14 cellular contexts compared by ENCODE assay signal in genomic region chr6:145276746-145277145, GRCh38.
"Had no signal": no experiment of that assay in that cellular context is flagged by ENCODE, and none has a peak within 500 bp of the region (broad histone marks: within the 10 kb centered on the region; RNA-seq: fewer than 3 reads in every experiment).

No MANE protein-coding gene starts in this region.

- H3K27me3 ChIP-seq: ascending aorta, thyroid gland, uterus had no signal

- H3K9me3 ChIP-seq: ascending aorta, psoas muscle, thyroid gland, uterus had no signal

- H3K4me3 ChIP-seq: ascending aorta, lung, psoas muscle, thyroid gland, uterus had no signal

- ATAC-seq: activated CD4-positive, CD25-positive, alpha-beta regulatory T cell treated with anti-CD3 and anti-CD28 coated beads, Interleukin-2, amount 50 U/mL, for 24 hours; activated naive CD8-positive, alpha-beta T cell treated with anti-CD3 and anti-CD28 coated beads, Interleukin-2, amount 50 U/mL, for 24 hours; psoas muscle had no signal

- H3K27ac ChIP-seq: ascending aorta, epithelial cell of prostate, psoas muscle, thyroid gland had no signal

- DNase-seq: activated CD4-positive, alpha-beta T cell treated with anti-CD3 and anti-CD28 coated beads, Interleukin-2, amount 50 U/mL, for 1 hour; activated naive CD4-positive, alpha-beta T cell treated with Interleukin-2 at 50 U/mL for 16 hours; activated naive CD8-positive, alpha-beta T cell treated with anti-CD3 and anti-CD28 coated beads, Interleukin-2, amount 50 U/mL, for 24 hours; nephron progenitor cell; psoas muscle; stimulated activated CD4-positive, alpha-beta T cell treated with anti-CD3 and anti-CD28 coated beads, Interleukin-12 subunit alpha, Interleukin-12 subunit beta, amount 100 ng/mL, for 4 hours; stimulated activated CD4-positive, alpha-beta T cell treated with anti-CD3 and anti-CD28 coated beads, Interleukin-2, amount 100 ng/mL, for 24 hours; T-helper 9 cell; thyroid gland; uterus had no signal

- H3K36me3 ChIP-seq: ascending aorta, thyroid gland, uterus had no signal

- H3K4me1 ChIP-seq: ascending aorta, thyroid gland, uterus had no signal
